19 cellular contexts compared by ENCODE assay signal in the genomic region with DNA sequence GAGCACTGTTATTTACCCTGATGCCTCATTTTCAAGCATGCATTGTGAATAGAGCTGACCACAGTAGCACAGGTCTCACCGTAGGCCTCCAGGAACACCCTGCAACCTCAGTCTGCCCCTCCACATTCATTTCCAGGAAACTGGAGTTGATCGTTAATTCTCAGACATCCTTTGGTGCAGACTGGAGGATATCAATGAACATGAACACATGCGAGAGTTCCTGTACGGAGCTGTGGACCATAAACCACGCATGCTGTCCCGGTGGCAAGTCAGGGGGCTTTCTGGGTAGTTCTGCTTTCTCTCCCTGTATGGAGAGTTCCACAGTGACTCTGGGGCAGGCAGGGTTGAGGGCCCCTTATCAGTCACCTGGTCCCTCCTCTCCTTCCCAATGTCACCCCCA.
"Had no signal": no experiment of that assay in that cellular context is flagged by ENCODE, and none has a peak within 500 bp of the region (broad histone marks: within the 10 kb centered on the region; RNA-seq: fewer than 3 reads in every experiment).

No MANE protein-coding gene starts in this region.

- FAIRE-seq: bronchial epithelial cell, small intestine, TTC549 had no signal

- H3K27ac Mint-ChIP-seq: activated CD4-positive, alpha-beta memory T cell treated with anti-CD3 and anti-CD28 coated beads for 36 hours; activated CD4-positive, alpha-beta T cell treated with anti-CD3 and anti-CD28 coated beads for 36 hours; activated naive CD4-positive, alpha-beta T cell treated with anti-CD3 and anti-CD28 coated beads, Interleukin-2, amount 10 ng/mL, durations not matched to agents 7 days and 5 days; immature natural killer cell; WTC11 had no signal

- H3K36me3 ChIP-seq: esophagus squamous epithelium, heart right ventricle, thoracic aorta, upper lobe of right lung had no signal

- DNase-seq: activated CD4-positive, alpha-beta memory T cell treated with anti-CD3 and anti-CD28 coated beads for 36 hours; activated CD4-positive, alpha-beta T cell treated with anti-CD3 and anti-CD28 coated beads for 36 hours; activated effector memory CD4-positive, alpha-beta T cell treated with Interleukin-2 at 50 U/mL for 16 hours; activated naive CD4-positive, alpha-beta T cell treated with anti-CD3 and anti-CD28 coated beads, Interleukin-2, amount 10 ng/mL, durations not matched to agents 7 days and 5 days; activated T-cell treated with anti-CD3 and anti-CD28 coated beads, Interleukin-2, amount 50 U/mL, for 4 hours; dermis blood vessel endothelial cell; effector memory CD4-positive, alpha-beta T cell; esophagus squamous epithelium; heart right ventricle; immature natural killer cell; psoas muscle; small intestine; stimulated activated CD4-positive, alpha-beta T cell treated with anti-CD3 and anti-CD28 coated beads, Interleukin-15, amount 100 ng/mL, for 24 hours; stimulated activated CD4-positive, alpha-beta T cell treated with anti-CD3 and anti-CD28 coated beads, Interleukin-4, amount 100 ng/mL, for 1 hour; upper lobe of right lung had no signal

- ATAC-seq: activated CD4-positive, alpha-beta T cell treated with anti-CD3 and anti-CD28 coated beads for 36 hours; activated T-cell treated with anti-CD3 and anti-CD28 coated beads, Interleukin-2, amount 50 U/mL, for 4 hours; psoas muscle; upper lobe of right lung; WTC11 had no signal

- H3K9me3 ChIP-seq: esophagus squamous epithelium, heart right ventricle, psoas muscle, thoracic aorta, upper lobe of right lung had no signal

- H3K4me3 Mint-ChIP-seq: activated CD4-positive, alpha-beta memory T cell treated with anti-CD3 and anti-CD28 coated beads for 36 hours; activated CD4-positive, alpha-beta T cell treated with anti-CD3 and anti-CD28 coated beads for 36 hours; activated naive CD4-positive, alpha-beta T cell treated with anti-CD3 and anti-CD28 coated beads, Interleukin-2, amount 10 ng/mL, durations not matched to agents 7 days and 5 days; activated T-cell treated with anti-CD3 and anti-CD28 coated beads, Interleukin-2, amount 50 U/mL, for 4 hours; immature natural killer cell; WTC11 had no signal

- H3K27me3 Mint-ChIP-seq: activated CD4-positive, alpha-beta memory T cell treated with anti-CD3 and anti-CD28 coated beads for 36 hours had no signal

- H3K9me3 Mint-ChIP-seq: activated CD4-positive, alpha-beta memory T cell treated with anti-CD3 and anti-CD28 coated beads for 36 hours; activated naive CD4-positive, alpha-beta T cell treated with anti-CD3 and anti-CD28 coated beads, Interleukin-2, amount 10 ng/mL, durations not matched to agents 7 days and 5 days; activated T-cell treated with anti-CD3 and anti-CD28 coated beads, Interleukin-2, amount 50 U/mL, for 4 hours had no signal

- H3K4me1 Mint-ChIP-seq: immature natural killer cell had no signal

- H3K4me1 ChIP-seq: esophagus squamous epithelium, upper lobe of right lung had no signal

- H3K36me3 Mint-ChIP-seq: activated CD4-positive, alpha-beta memory T cell treated with anti-CD3 and anti-CD28 coated beads for 36 hours; activated naive CD4-positive, alpha-beta T cell treated with anti-CD3 and anti-CD28 coated beads, Interleukin-2, amount 10 ng/mL, durations not matched to agents 7 days and 5 days; immature natural killer cell; WTC11 had no signal

- H3K4me3 ChIP-seq: esophagus squamous epithelium, heart right ventricle, psoas muscle, thoracic aorta, upper lobe of right lung had no signal

- H3K27ac ChIP-seq: esophagus squamous epithelium, heart right ventricle, psoas muscle, thoracic aorta, upper lobe of right lung had no signal
